Comparison of ENCODE assay signal across 29 cellular contexts in the genomic region with DNA sequence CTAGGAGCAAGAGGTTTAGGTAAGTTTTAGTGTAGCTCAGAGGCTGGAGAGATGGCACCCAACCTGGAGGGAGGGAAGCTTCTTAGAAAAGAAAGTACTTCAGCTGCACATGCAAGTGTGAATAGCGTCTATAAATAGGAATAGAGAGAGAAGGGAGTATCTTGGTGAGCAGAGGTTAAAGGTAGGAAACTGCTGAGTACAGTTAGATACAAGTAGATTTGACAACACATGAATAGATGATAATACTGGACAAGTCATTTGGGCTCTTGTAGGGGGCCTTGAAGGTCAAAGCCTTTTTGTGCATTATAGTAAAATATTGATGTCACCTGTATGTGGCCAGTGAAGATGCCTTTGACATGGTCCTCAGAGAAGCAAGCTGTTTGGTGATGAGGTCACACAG. TPM values are rescaled to one million over a fixed set of nuclear protein-coding genes. Genes with fewer than 3 reads are reported as not detected.
DNase-seq lines count a peak whose midpoint lies in the region; ATAC-seq and TF ChIP-seq lines count a peak whose summit lies in the region.
"Had no signal": no experiment of that assay in that cellular context is flagged by ENCODE, and none has a peak within 500 bp of the region (broad histone marks: within the 10 kb centered on the region; RNA-seq: fewer than 3 reads in every experiment).

No MANE protein-coding gene starts in this region.

- H3K4me3 Mint-ChIP-seq in activated naive CD8-positive, alpha-beta T cell = no peak overlapping the region
- no peak overlapping the region for H3K4me3 Mint-ChIP-seq in activated naive CD8-positive, alpha-beta T cell treated with anti-CD3 and anti-CD28 coated beads, Interleukin-2, amount 50 U/mL, for 24 hours
- H3K4me3 Mint-ChIP-seq: CD4-positive, alpha-beta T cell; mesothelial cell of epicardium; naive B cell; stimulated activated naive CD8-positive, alpha-beta T cell treated with anti-CD3 and anti-CD28 coated beads, Interleukin-15, amount 100 ng/mL, for 72 hours had no signal

- TF ChIP-seq CTCF in KMS-11 (conservative IDR thresholded peaks at IDR 0.05; ENCODE audit: low read depth, low read length) = no peak
- no peak for TF ChIP-seq CTCF in gastrocnemius medialis (IDR thresholded peaks at IDR 0.05 in 4 of 5, conservative IDR thresholded peaks at IDR 0.05 in 1 of 5)

- H3K27ac ChIP-seq in KMS-11 (peak overlapping the region; percentile 25), gastrocnemius medialis (peak overlapping the region; percentile 31 to 75 (median 37))
- H3K27ac ChIP-seq: esophagus muscularis mucosa, thoracic aorta, VCaP had no signal

- DNase-seq in activated naive CD8-positive, alpha-beta T cell treated with anti-CD3 and anti-CD28 coated beads, Interleukin-2, amount 50 U/mL, for 24 hours = no peak
- DNase-seq in erythroblast (lab: John Stamatoyannopoulos, UW) (peak in 1 of 2 experiments; percentile 33), gastrocnemius medialis (no peak), Kasumi-1 (lab: John Stamatoyannopoulos, UW) (no peak), NCI-H1436 treated with DMSO at 0.1 percent for 48 hours (lab: John Stamatoyannopoulos, UW) (no peak)
- DNase-seq: activated CD4-positive, alpha-beta T cell treated with anti-CD3 and anti-CD28 coated beads for 4 hours; activated CD8-positive, alpha-beta memory T cell treated with anti-CD3 and anti-CD28 coated beads for 24 hours; activated effector memory CD4-positive, alpha-beta T cell treated with anti-CD3 and anti-CD28 coated beads, Interleukin-2, amount 50 U/mL, for 16 hours; AML-193; CD4-positive, alpha-beta T cell; foreskin fibroblast; head of caudate nucleus; KG1; naive B cell; NCI-H1436; NCI-H2107; NCI-H446; NCI-H748 treated with DMSO at 0.1 percent for 48 hours; nucleus accumbens; Peyer's patch; stimulated activated naive CD8-positive, alpha-beta T cell treated with anti-CD3 and anti-CD28 coated beads, Interleukin-15, amount 100 ng/mL, for 72 hours; T1000 had no signal

- H3K27ac Mint-ChIP-seq in activated naive CD8-positive, alpha-beta T cell = peak overlapping the region; percentile 29
- no peak overlapping the region for H3K27ac Mint-ChIP-seq in activated naive CD8-positive, alpha-beta T cell treated with anti-CD3 and anti-CD28 coated beads, Interleukin-2, amount 50 U/mL, for 24 hours
- H3K27ac Mint-ChIP-seq: CD4-positive, alpha-beta T cell; mesothelial cell of epicardium; stimulated activated naive CD8-positive, alpha-beta T cell treated with anti-CD3 and anti-CD28 coated beads, Interleukin-15, amount 100 ng/mL, for 72 hours had no signal

- ATAC-seq in activated naive CD8-positive, alpha-beta T cell treated with anti-CD3 and anti-CD28 coated beads, Interleukin-2, amount 50 U/mL, for 24 hours = no peak
- ATAC-seq in gastrocnemius medialis (peak; percentile 23 to 47), GM18520 (IDR thresholded peaks at IDR 0.05; ENCODE audit: unreplicated experiment) (no peak)
- ATAC-seq: stimulated activated naive CD8-positive, alpha-beta T cell treated with anti-CD3 and anti-CD28 coated beads, Interleukin-15, amount 100 ng/mL, for 72 hours had no signal

- H3K4me1 ChIP-seq in KMS-11 (ENCODE audit: low read depth, poor library complexity, severe bottlenecking) = peaks cover 43% of the 10 kb centered on the region
- H3K4me1 ChIP-seq in gastrocnemius medialis = peaks cover 40 to 41% of the 10 kb centered on the region in 2 donors

- TF ChIP-seq POLR2A in erythroblast (IDR thresholded peaks at IDR 0.05; ENCODE audit: low read length) (peak; percentile 14), gastrocnemius medialis (IDR thresholded peaks at IDR 0.05) (no peak)

- H3K36me3 ChIP-seq in KMS-11 (ENCODE audit: insufficient read depth) (peaks cover 21% of the 10 kb centered on the region; the same call in 1 of the 2 replicates), gastrocnemius medialis (peaks cover 0 to 42% of the 10 kb centered on the region in 2 donors)

- H3K4me1 Mint-ChIP-seq in activated naive CD8-positive, alpha-beta T cell (ENCODE audit: low read depth) = no peaks in the 10 kb centered on the region
- peaks cover 2% of the 10 kb centered on the region for H3K4me1 Mint-ChIP-seq in activated naive CD8-positive, alpha-beta T cell treated with anti-CD3 and anti-CD28 coated beads, Interleukin-2, amount 50 U/mL, for 24 hours
- H3K4me1 Mint-ChIP-seq: mesothelial cell of epicardium had no signal

- H4K20me1 ChIP-seq in KMS-11 (ENCODE audit: insufficient read depth) = no peaks in the 10 kb centered on the region; the same call in 1 of the 2 replicates

- no peak overlapping the region for H2AFZ ChIP-seq in KMS-11 (ENCODE audit: low read depth)

- H3K4me2 ChIP-seq in KMS-11 = peak overlapping the region; percentile 66

- H3K9ac ChIP-seq in KMS-11 = no peak overlapping the region

- no peaks in the 10 kb centered on the region for H3K27me3 ChIP-seq in KMS-11 (ENCODE audit: insufficient read depth, low read depth)
- H3K27me3 ChIP-seq in gastrocnemius medialis = no peaks in the 10 kb centered on the region
- H3K27me3 ChIP-seq: esophagus muscularis mucosa, Peyer's patch had no signal

- intact Hi-C loops in gastrocnemius medialis (cut with DNase I; ENCODE audit: low total_unique reads) = no loop called here

- H3K9me3 Mint-ChIP-seq in activated naive CD8-positive, alpha-beta T cell (ENCODE audit: low read depth) = no peaks in the 10 kb centered on the region
- no peaks in the 10 kb centered on the region for H3K9me3 Mint-ChIP-seq in activated naive CD8-positive, alpha-beta T cell treated with anti-CD3 and anti-CD28 coated beads, Interleukin-2, amount 50 U/mL, for 24 hours
- H3K9me3 Mint-ChIP-seq: CD4-positive, alpha-beta T cell; mesothelial cell of epicardium; naive B cell; stimulated activated naive CD8-positive, alpha-beta T cell treated with anti-CD3 and anti-CD28 coated beads, Interleukin-15, amount 100 ng/mL, for 72 hours had no signal

- H3K36me3 Mint-ChIP-seq in activated naive CD8-positive, alpha-beta T cell = peaks cover 9% of the 10 kb centered on the region
- peaks cover 56% of the 10 kb centered on the region for H3K36me3 Mint-ChIP-seq in activated naive CD8-positive, alpha-beta T cell treated with anti-CD3 and anti-CD28 coated beads, Interleukin-2, amount 50 U/mL, for 24 hours (ENCODE audit: low read depth)

- H3K4me3 ChIP-seq in KMS-11 (IDR thresholded peaks at IDR 0.05; ENCODE audit: insufficient read depth, low read depth, low read length) (no peak overlapping the region), gastrocnemius medialis (no peak overlapping the region)
- H3K4me3 ChIP-seq: esophagus muscularis mucosa, Peyer's patch, thoracic aorta had no signal

- H3K27me3 Mint-ChIP-seq in activated naive CD8-positive, alpha-beta T cell = no peaks in the 10 kb centered on the region
- no peaks in the 10 kb centered on the region for H3K27me3 Mint-ChIP-seq in activated naive CD8-positive, alpha-beta T cell treated with anti-CD3 and anti-CD28 coated beads, Interleukin-2, amount 50 U/mL, for 24 hours
- H3K27me3 Mint-ChIP-seq: CD4-positive, alpha-beta T cell; naive B cell; stimulated activated naive CD8-positive, alpha-beta T cell treated with anti-CD3 and anti-CD28 coated beads, Interleukin-15, amount 100 ng/mL, for 72 hours had no signal

- H3K79me2 ChIP-seq in KMS-11 (ENCODE audit: insufficient read depth, low read depth) = peaks cover 4% of the 10 kb centered on the region; the same call in 1 of the 2 replicates

- H3K9me3 ChIP-seq in gastrocnemius medialis = no peaks in the 10 kb centered on the region
- H3K9me3 ChIP-seq: esophagus muscularis mucosa, Peyer's patch, thoracic aorta had no signal

- in situ Hi-C loops in gastrocnemius medialis (cut with MboI; ENCODE audit: low sequenced_read_pairs in 4 of 4) = loop anchor here in 1 of 4 donors (25.0 kb wide), 1 partner anchor 330 kb away; a partner anchor contains a TSS

RNA-seq across cellular contexts. Expression of a gene that starts 34.2 kb away (rescaled TPM):
- 10 to 100 TPM in 3 of 4 donors, 1 to 10 TPM in 1; 8.2 to 24.5 (median 17.8) TPM for total RNA-seq in gastrocnemius medialis

RNA-seq across cellular contexts. Expression of a gene that starts 39.2 kb away (rescaled TPM):
- 10 to 100 TPM; 29.0 to 64.7 (median 34.2) TPM for total RNA-seq in gastrocnemius medialis

Comparison
In these comparisons a context has a peak if more than half of its experiments do, and no peak if none do; other contexts are left out.
1. ATAC-seq: peak in gastrocnemius medialis (2 of 2); none in activated naive CD8-positive, alpha-beta T cell treated with anti-CD3 and anti-CD28 coated beads, Interleukin-2, amount 50 U/mL, for 24 hours (single experiment) and GM18520 (single experiment).